In genomic region chrX:48474127-48474526, GRCh38 we compare ENCODE assay signal across 8 cellular contexts. TPM values are rescaled to one million over a fixed set of nuclear protein-coding genes. Genes with fewer than 3 reads are reported as not detected.
DNase-seq lines count a peak whose midpoint lies in the region; ATAC-seq and TF ChIP-seq lines count a peak whose summit lies in the region.
"Had no signal": no experiment of that assay in that cellular context is flagged by ENCODE, and none has a peak within 500 bp of the region (broad histone marks: within the 10 kb centered on the region; RNA-seq: fewer than 3 reads in every experiment).

No MANE protein-coding gene starts in this region.

- H3K36me3 ChIP-seq in OCI-LY3 (replicated peaks; ENCODE audit: low read depth, low read length) (no peaks in the 10 kb centered on the region), hepatocyte (replicated peaks; ENCODE audit: insufficient read depth, low read depth) (no peaks in the 10 kb centered on the region)
- H3K36me3 ChIP-seq: gastrocnemius medialis had no signal

- H3K4me1 ChIP-seq in OCI-LY3 (ENCODE audit: low read length), result peaks cover 20% of the 10 kb centered on the region
- H3K4me1 ChIP-seq in hepatocyte (ENCODE audit: insufficient read depth), result no peaks in the 10 kb centered on the region
- H3K4me1 ChIP-seq: gastrocnemius medialis had no signal

- H3K9me3 ChIP-seq in OCI-LY3 (ENCODE audit: insufficient read depth, low read length), result no peaks in the 10 kb centered on the region
- no peaks in the 10 kb centered on the region for H3K9me3 ChIP-seq in hepatocyte (ENCODE audit: low read depth)
- H3K9me3 ChIP-seq: gastrocnemius medialis had no signal

- H3K27me3 ChIP-seq in OCI-LY3 (ENCODE audit: low read depth, low read length) (no peaks in the 10 kb centered on the region), hepatocyte (no peaks in the 10 kb centered on the region)
- H3K27me3 ChIP-seq: gastrocnemius medialis had no signal

- H3K79me2 ChIP-seq in OCI-LY3 (ENCODE audit: low read length), result peaks cover 45% of the 10 kb centered on the region
- peaks cover 13% of the 10 kb centered on the region for H3K79me2 ChIP-seq in hepatocyte

- H3K9me2 ChIP-seq in hepatocyte (replicated peaks; ENCODE audit: insufficient read depth), result no peaks in the 10 kb centered on the region

- 80% methylated on average over 10 of the region's 10 CpGs for WGBS in hepatocyte (ENCODE audit: low lambda C conversion rate, missing lambda C conversion rate)

- DNase-seq in hepatocyte (ENCODE audit: low spot score) (no peak), globus pallidus (ENCODE audit: low spot score) (no peak)
- DNase-seq: gastrocnemius medialis, NCI-H1092 treated with DMSO at 0.1 percent for 48 hours had no signal

- ATAC-seq in GM21619 (IDR thresholded peaks at IDR 0.05; ENCODE audit: unreplicated experiment) (no peak), HG03469 (IDR thresholded peaks at IDR 0.05; ENCODE audit: unreplicated experiment) (no peak)
- ATAC-seq: gastrocnemius medialis had no signal

- H3K4me2 ChIP-seq in OCI-LY3 (ENCODE audit: low read length) (no peak overlapping the region), hepatocyte (no peak overlapping the region)

- TF ChIP-seq CTCF in GM12874 (IDR thresholded peaks at IDR 0.05; ENCODE audit: insufficient read depth, low read depth, low read length) (peak; percentile 14; the same call in 1 of the 2 replicates), OCI-LY3 (IDR thresholded peaks at IDR 0.05; ENCODE audit: low read depth, low read length) (peak; percentile 36), hepatocyte (IDR thresholded peaks at IDR 0.05; ENCODE audit: poor library complexity) (peak; percentile 4)

- H3K4me3 ChIP-seq in OCI-LY3 (ENCODE audit: low read length), result no peak overlapping the region
- H3K4me3 ChIP-seq in hepatocyte, result no peak overlapping the region
- H3K4me3 ChIP-seq: gastrocnemius medialis had no signal

- H4K20me1 ChIP-seq in OCI-LY3 (ENCODE audit: insufficient read depth, low read length) (no peaks in the 10 kb centered on the region), hepatocyte (ENCODE audit: insufficient read depth, poor library complexity, severe bottlenecking) (no peaks in the 10 kb centered on the region)

- no peak overlapping the region for H3K27ac ChIP-seq in OCI-LY3 (ENCODE audit: low read length)
- H3K27ac ChIP-seq in hepatocyte, result no peak overlapping the region
- H3K27ac ChIP-seq: gastrocnemius medialis had no signal

- H2AFZ ChIP-seq in OCI-LY3 (ENCODE audit: low read depth, low read length) (no peak overlapping the region), hepatocyte (no peak overlapping the region)

- no peak overlapping the region for H3K9ac ChIP-seq in OCI-LY3 (ENCODE audit: low read length)

RNA-seq across cellular contexts. Expression of gene FTSJ1, which starts 1.9 kb away (rescaled TPM):
- total RNA-seq in hepatocyte, result 43.8 and 49.5 TPM in 2 replicates
- polyA plus RNA-seq in hepatocyte, result 38.4 and 41.9 TPM in 2 replicates

RNA-seq across cellular contexts. Expression of gene SLC38A5, which starts 4.1 kb away (rescaled TPM):
- 17.8 and 24.0 TPM in 2 replicates for total RNA-seq in hepatocyte
- polyA plus RNA-seq in hepatocyte, result 14.5 and 23.4 TPM in 2 replicates

RNA-seq across cellular contexts. Expression of gene PORCN, which starts 34.7 kb away (rescaled TPM):
- 3.8 and 12.8 TPM in 2 replicates for total RNA-seq in hepatocyte
- 7.6 and 7.9 TPM in 2 replicates for polyA plus RNA-seq in hepatocyte

RNA-seq across cellular contexts. Expression of gene EBP, which starts 47.5 kb away (rescaled TPM):
- 225 and 235 TPM in 2 replicates for total RNA-seq in hepatocyte
- polyA plus RNA-seq in hepatocyte, result 286 and 390 TPM in 2 replicates
